In genomic region chr10:118567701-118568248, GRCh38 we compare ENCODE assay signal across 11 cellular contexts. TPM values are rescaled to one million over a fixed set of nuclear protein-coding genes. Genes with fewer than 3 reads are reported as not detected.
"Had no signal": no experiment of that assay in that cellular context is flagged by ENCODE, and none has a peak within 500 bp of the region (broad histone marks: within the 10 kb centered on the region; RNA-seq: fewer than 3 reads in every experiment).

No MANE protein-coding gene starts in this region.

- DNase-seq: amniotic stem cell, NCI-H1436 treated with DMSO at 0.1 percent for 48 hours, NCI-H187 treated with DMSO at 0.1 percent for 48 hours, NCI-H2081 treated with DMSO at 0.1 percent for 48 hours, NCI-H510A, NCI-H526 treated with DMSO at 0.1 percent for 48 hours had no signal

RNA-seq across cellular contexts. Expression of gene PRLHR, which starts 27.7 kb away (rescaled TPM):
- total RNA-seq: activated CD8-positive, alpha-beta T cell treated with anti-CD3 and anti-CD28 coated beads for 36 hours; activated T-cell treated with anti-CD3 and anti-CD28 coated beads, Interleukin-2, amount 50 U/mL, for 72 hours; activated T-helper 2 cell treated with anti-CD3 and anti-CD28 coated beads, Interferon-gamma antibody, Interleukin-2, Interleukin-4, amounts not matched to agents 10 μg/mL and 5 μg/mL and 100 μg/mL, durations not matched to agents 14 hours and 24 hours and 36 hours; astrocyte; SK-MEL-5 had no signal
